In the genomic region with DNA sequence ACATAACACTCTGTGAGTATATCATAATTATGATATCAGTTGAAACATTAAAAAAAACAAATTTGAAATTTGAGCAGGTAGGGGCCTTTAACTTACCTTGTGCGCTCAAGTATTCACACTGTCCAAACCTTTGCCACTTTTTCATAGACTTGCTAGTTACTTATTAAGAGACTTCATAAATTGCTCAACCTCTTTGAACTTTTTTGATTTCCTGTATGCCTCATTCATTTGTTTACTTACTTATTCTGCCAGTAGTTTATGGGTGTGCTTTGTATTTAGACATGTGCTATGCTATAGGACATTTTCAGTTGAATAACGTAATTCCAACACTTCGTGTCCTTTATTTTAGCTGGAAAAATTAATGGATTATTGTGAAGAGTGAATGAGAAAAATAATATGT, we compare ENCODE assay signal across 20 cellular contexts.
DNase-seq lines count a peak whose midpoint lies in the region; ATAC-seq and TF ChIP-seq lines count a peak whose summit lies in the region.
"Had no signal": no experiment of that assay in that cellular context is flagged by ENCODE, and none has a peak within 500 bp of the region (broad histone marks: within the 10 kb centered on the region; RNA-seq: fewer than 3 reads in every experiment).

No MANE protein-coding gene starts in this region.

- H3K4me1 ChIP-seq in body of pancreas (peaks cover 13% of the 10 kb centered on the region), right lobe of liver (peaks cover 0 to 13% (median 2%) of the 10 kb centered on the region in 4 donors)
- H3K4me1 ChIP-seq: SJSA1 had no signal

- ATAC-seq in body of pancreas = peak; percentile 96
- peak; percentile 89 to 99 (median 97) for ATAC-seq in right lobe of liver
- no peak for ATAC-seq in HG03521 (IDR thresholded peaks at IDR 0.05; ENCODE audit: unreplicated experiment)

- TF ChIP-seq POLR2A in body of pancreas (IDR thresholded peaks at IDR 0.05) (no peak), right lobe of liver (IDR thresholded peaks at IDR 0.05) (no peak)

- no peak overlapping the region for H3K4me3 ChIP-seq in body of pancreas
- no peak overlapping the region for H3K4me3 ChIP-seq in right lobe of liver
- H3K4me3 ChIP-seq: SJSA1 had no signal

- peak; percentile 1 for DNase-seq in DMS53 (lab: John Stamatoyannopoulos, UW)
- DNase-seq in DMS53 treated with DMSO at 0.1 percent for 48 hours (lab: John Stamatoyannopoulos, UW; ENCODE audit: unreplicated experiment) = no peak
- DNase-seq in body of pancreas = peak in 1 of 4 donors; percentile 2
- DNase-seq in right lobe of liver = no peak
- DNase-seq in NCI-H2029 treated with DMSO at 0.1 percent for 48 hours (lab: John Stamatoyannopoulos, UW) = no peak
- DNase-seq in activated CD8-positive, alpha-beta memory T cell treated with anti-CD3 and anti-CD28 coated beads, Interleukin-2, amount 50 U/mL, for 4 hours = no peak
- no peak for DNase-seq in NCI-H1930 (lab: John Stamatoyannopoulos, UW)
- DNase-seq: CD4-positive, alpha-beta memory T cell; MM.1S; NCI-H1105; NCI-H187 treated with DMSO at 0.1 percent for 48 hours; NCI-H2171; NCI-H446; NCI-H69; OCI-M1; SW 1271 had no signal

- intact Hi-C loops in body of pancreas (cut with DNase I) = no loop called here
- intact Hi-C loops in right lobe of liver (cut with DNase I) = no loop called here

- TF ChIP-seq CTCF in body of pancreas (IDR thresholded peaks at IDR 0.05) (no peak), right lobe of liver (IDR thresholded peaks at IDR 0.05) (no peak)

- H3K27me3 ChIP-seq in body of pancreas (no peaks in the 10 kb centered on the region), right lobe of liver (no peaks in the 10 kb centered on the region)
- H3K27me3 ChIP-seq: SJSA1 had no signal

- no peaks in the 10 kb centered on the region for H3K9me3 ChIP-seq in body of pancreas
- no peaks in the 10 kb centered on the region for H3K9me3 ChIP-seq in right lobe of liver

- H3K27ac ChIP-seq in body of pancreas = peak overlapping the region in 2 of 4 donors; percentile 26 to 70
- no peak overlapping the region for H3K27ac ChIP-seq in right lobe of liver
- H3K27ac ChIP-seq: 22Rv1, KMS-11, SJSA1 had no signal

- 23% methylated on average over 3 of the region's 3 CpGs for whole genome bisulfite sequencing in body of pancreas, 2 donors
- WGBS in right lobe of liver (ENCODE audit: insufficient coverage, low coverage, low lambda C conversion rate, missing lambda C conversion rate) = 21% methylated on average over 3 of the region's 3 CpGs

- H3K36me3 ChIP-seq in body of pancreas (replicated peaks in 1 of 2; ENCODE audit: insufficient read depth in 1 of 2, low read depth in 2 of 2) (no peaks in the 10 kb centered on the region), right lobe of liver (no peaks in the 10 kb centered on the region)
- H3K36me3 ChIP-seq: SJSA1 had no signal
